8 cellular contexts compared by ENCODE assay signal in genomic region chr2:132268533-132269518, GRCh38.
A peak's percentile ranks its signal among the peaks of the same experiment; 100 is the strongest.
DNase-seq lines count a peak whose midpoint lies in the region; TF ChIP-seq lines count a peak whose summit lies in the region.
"Not testable (repeated sequence)": the region's sequence is repeated elsewhere in the genome, so short reads cannot be mapped to it uniquely, and the experiment has no call there.

No MANE protein-coding gene starts in this region.

- peak; percentile 38 for DNase-seq in GM03348 (ENCODE audit: low spot score)
- peak; percentile 26 for DNase-seq in T-helper 22 cell (ENCODE audit: low read depth)
- peak; percentile 29 for DNase-seq in activated naive CD4-positive, alpha-beta T cell treated with anti-CD3 and anti-CD28 coated beads, Interleukin-2, amount 50 U/mL, for 16 hours
- DNase-seq in esophagus muscularis mucosa (ENCODE audit: extremely low spot score), result peak; percentile 86
- DNase-seq in kidney tubule cell (ENCODE audit: low spot score), result peak; percentile 75
- peak; percentile 87 for DNase-seq in retina
- DNase-seq in tibial artery, result not testable (repeated sequence)

- H3K4me1 ChIP-seq in HUES64 (ENCODE audit: insufficient read depth, low read length) (peaks cover 21% of the 10 kb centered on the region), esophagus muscularis mucosa (peaks cover 8 to 15% (median 11%) of the 10 kb centered on the region in 4 donors), tibial artery (peaks cover 0 to 14% (median 11%) of the 10 kb centered on the region in 4 donors)

- peak overlapping the region; percentile 35; the same call in 1 of the 2 replicates for H3K9ac ChIP-seq in HUES64 (ENCODE audit: low read depth, low read length)

- H3K27ac ChIP-seq in HUES64 (ENCODE audit: low read depth, low read length), result peak overlapping the region; percentile 88; the same call in 1 of the 2 replicates
- H3K27ac ChIP-seq in esophagus muscularis mucosa (replicated peaks in 1 of 4); tibial artery: not testable (repeated sequence)

- TF ChIP-seq EP300 in esophagus muscularis mucosa (IDR thresholded peaks at IDR 0.05), result not testable (repeated sequence)

- H3K36me3 ChIP-seq in HUES64 (ENCODE audit: insufficient read depth, low read length); esophagus muscularis mucosa; tibial artery: not testable (repeated sequence)

- H3K27me3 ChIP-seq in HUES64 (ENCODE audit: insufficient read depth, low read length), result not testable (repeated sequence)
- H3K27me3 ChIP-seq in esophagus muscularis mucosa, result peaks cover 0 to 49% (median 3%) of the 10 kb centered on the region in 4 donors
- H3K27me3 ChIP-seq in tibial artery, result peaks cover 0 to 21% of the 10 kb centered on the region in 2 donors

- 62% methylated on average over 31 of the region's 31 CpGs for WGBS in HUES64
- 45% methylated on average over 26 of the region's 31 CpGs for WGBS in esophagus muscularis mucosa

- not testable (repeated sequence) for H3K9me3 ChIP-seq in HUES64 (ENCODE audit: insufficient read depth, low read depth, low read length); esophagus muscularis mucosa; tibial artery

- TF ChIP-seq CTCF in esophagus muscularis mucosa (IDR thresholded peaks at IDR 0.05), result peak; percentile 19 to 58 (median 38)
- TF ChIP-seq CTCF in tibial artery (IDR thresholded peaks at IDR 0.05), result peak; percentile 38 to 42

- intact Hi-C loops in esophagus muscularis mucosa (cut with DNase I), result loop anchor here (5.0 kb wide), 1 partner anchor 178 kb away; no protein-coding TSS in a partner anchor
- intact Hi-C loops in tibial artery (cut with DNase I; ENCODE audit: low total_unique reads), result not testable (repeated sequence)

- peak overlapping the region; percentile 26 for H3K4me3 ChIP-seq in HUES64 (ENCODE audit: low read length)
- peak overlapping the region; percentile 33 to 47 (median 35) for H3K4me3 ChIP-seq in esophagus muscularis mucosa
- H3K4me3 ChIP-seq in tibial artery, result peak overlapping the region; percentile 21 to 40

- TF ChIP-seq POLR2A in esophagus muscularis mucosa (IDR thresholded peaks at IDR 0.05; ENCODE audit: low read depth), result not testable (repeated sequence)
